30 cellular contexts compared by ENCODE assay signal in the genomic region with DNA sequence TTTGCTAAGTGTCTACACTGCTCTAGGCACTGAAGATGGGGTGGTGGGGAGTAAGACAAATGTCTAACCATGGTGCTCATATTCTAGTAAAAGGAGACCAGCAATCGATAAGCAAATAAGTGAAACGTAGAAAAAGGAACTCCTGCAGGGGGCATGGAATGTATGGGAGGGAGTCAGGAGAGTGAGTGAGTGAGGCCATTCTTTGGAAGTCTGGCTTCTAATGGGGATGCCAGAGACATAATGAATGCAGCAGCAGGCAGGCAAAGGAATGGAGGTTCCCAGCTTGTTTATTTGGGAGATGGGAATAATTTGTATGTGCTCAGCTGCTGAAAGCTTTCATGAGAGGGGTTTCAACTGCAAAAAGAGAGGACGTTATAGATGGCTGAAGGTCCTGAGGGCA.
"Had no signal": no experiment of that assay in that cellular context is flagged by ENCODE, and none has a peak within 500 bp of the region (broad histone marks: within the 10 kb centered on the region; RNA-seq: fewer than 3 reads in every experiment).

No MANE protein-coding gene starts in this region.

- H3K27ac ChIP-seq: left lung, lower lobe of right lung, pancreas, prostate gland, skin epidermis, stomach, testis, thyroid gland, transverse colon, upper lobe of right lung had no signal

- H3K4me3 ChIP-seq: left lung, lower lobe of right lung, pancreas, prostate gland, skin epidermis, stomach, testis, thyroid gland, transverse colon, upper lobe of right lung had no signal

- H3K4me3 Mint-ChIP-seq: immature natural killer cell; mesothelial cell of epicardium; naive thymus-derived CD4-positive, alpha-beta T cell; natural killer cell treated with Interleukin-12 subunit alpha and Interleukin-12 subunit beta and Interleukin-15 and Interleukin-18, amount 100 ng/mL, for 72 hours; stimulated activated naive B cell treated with anti-CD40 and anti-IgM and Interleukin-4, amounts not matched to agents 10 μg/mL and 1 μg/mL and 100 μg/mL, for 72 hours had no signal

- ATAC-seq: left colon; left lung; lower lobe of right lung; naive thymus-derived CD4-positive, alpha-beta T cell; natural killer cell treated with Interleukin-12 subunit alpha and Interleukin-12 subunit beta and Interleukin-15 and Interleukin-18, amount 100 ng/mL, for 72 hours; pancreas; right cardiac atrium; sciatic nerve; stimulated activated naive B cell treated with anti-CD40 and anti-IgM and Interleukin-4, amounts not matched to agents 10 μg/mL and 1 μg/mL and 100 μg/mL, for 72 hours; stimulated activated naive CD8-positive, alpha-beta T cell treated with anti-CD3 and anti-CD28 coated beads, Interleukin-15, Interleukin-2, amounts not matched to agents 100 U/mL and 50 U/mL, for 24 hours; upper lobe of right lung had no signal

- H3K4me1 Mint-ChIP-seq: immature natural killer cell; mesothelial cell of epicardium; naive thymus-derived CD4-positive, alpha-beta T cell; stimulated activated naive B cell treated with anti-CD40 and anti-IgM and Interleukin-4, amounts not matched to agents 10 μg/mL and 1 μg/mL and 100 μg/mL, for 72 hours had no signal

- H3K27ac Mint-ChIP-seq: immature natural killer cell; mesothelial cell of epicardium; naive thymus-derived CD4-positive, alpha-beta T cell; natural killer cell treated with Interleukin-12 subunit alpha and Interleukin-12 subunit beta and Interleukin-15 and Interleukin-18, amount 100 ng/mL, for 72 hours; stimulated activated naive B cell treated with anti-CD40 and anti-IgM and Interleukin-4, amounts not matched to agents 10 μg/mL and 1 μg/mL and 100 μg/mL, for 72 hours had no signal

- H3K9me3 ChIP-seq: left lung, lower lobe of right lung, pancreas, prostate gland, stomach, testis, thyroid gland, transverse colon, upper lobe of right lung had no signal

- H3K36me3 ChIP-seq: left lung, lower lobe of right lung, pancreas, prostate gland, stomach, thyroid gland, transverse colon, upper lobe of right lung had no signal

- DNase-seq: hypothalamus; immature natural killer cell; kidney; left colon; left lung; lower lobe of right lung; mammary epithelial cell; mesenchymal stem cell; naive thymus-derived CD4-positive, alpha-beta T cell; nucleus accumbens; pancreas; posterior cingulate gyrus; retina; right cardiac atrium; stimulated activated CD4-positive, alpha-beta T cell treated with anti-CD3 and anti-CD28 coated beads, Interleukin-12 subunit alpha, Interleukin-12 subunit beta, amount 100 ng/mL, for 4 hours; stimulated activated CD4-positive, alpha-beta T cell treated with anti-CD3 and anti-CD28 coated beads, Interleukin-15, amount 100 ng/mL, for 24 hours; stimulated activated CD4-positive, alpha-beta T cell treated with anti-CD3 and anti-CD28 coated beads, Interleukin-2, amount 100 ng/mL, for 24 hours; stimulated activated CD4-positive, alpha-beta T cell treated with anti-CD3 and anti-CD28 coated beads, Interleukin-4, amount 100 ng/mL, for 1 hour; stimulated activated naive B cell treated with anti-CD40 and anti-IgM and Interleukin-4, amounts not matched to agents 10 μg/mL and 1 μg/mL and 100 μg/mL, for 72 hours; stimulated activated naive CD8-positive, alpha-beta T cell treated with anti-CD3 and anti-CD28 coated beads, Interleukin-15, Interleukin-2, amounts not matched to agents 100 U/mL and 50 U/mL, for 24 hours; stomach; testis; thyroid gland; transverse colon; upper lobe of right lung had no signal

- H3K4me1 ChIP-seq: left lung, lower lobe of right lung, pancreas, prostate gland, stomach, testis, thyroid gland, transverse colon, upper lobe of right lung had no signal

- H3K27me3 ChIP-seq: left lung, pancreas, stomach, testis, thyroid gland, transverse colon, upper lobe of right lung had no signal

- H3K36me3 Mint-ChIP-seq: immature natural killer cell; mesothelial cell of epicardium; naive thymus-derived CD4-positive, alpha-beta T cell; natural killer cell treated with Interleukin-12 subunit alpha and Interleukin-12 subunit beta and Interleukin-15 and Interleukin-18, amount 100 ng/mL, for 72 hours; stimulated activated naive B cell treated with anti-CD40 and anti-IgM and Interleukin-4, amounts not matched to agents 10 μg/mL and 1 μg/mL and 100 μg/mL, for 72 hours had no signal

- H3K9me3 Mint-ChIP-seq: mesothelial cell of epicardium; natural killer cell treated with Interleukin-12 subunit alpha and Interleukin-12 subunit beta and Interleukin-15 and Interleukin-18, amount 100 ng/mL, for 72 hours; stimulated activated naive B cell treated with anti-CD40 and anti-IgM and Interleukin-4, amounts not matched to agents 10 μg/mL and 1 μg/mL and 100 μg/mL, for 72 hours had no signal
